In the genomic region with DNA sequence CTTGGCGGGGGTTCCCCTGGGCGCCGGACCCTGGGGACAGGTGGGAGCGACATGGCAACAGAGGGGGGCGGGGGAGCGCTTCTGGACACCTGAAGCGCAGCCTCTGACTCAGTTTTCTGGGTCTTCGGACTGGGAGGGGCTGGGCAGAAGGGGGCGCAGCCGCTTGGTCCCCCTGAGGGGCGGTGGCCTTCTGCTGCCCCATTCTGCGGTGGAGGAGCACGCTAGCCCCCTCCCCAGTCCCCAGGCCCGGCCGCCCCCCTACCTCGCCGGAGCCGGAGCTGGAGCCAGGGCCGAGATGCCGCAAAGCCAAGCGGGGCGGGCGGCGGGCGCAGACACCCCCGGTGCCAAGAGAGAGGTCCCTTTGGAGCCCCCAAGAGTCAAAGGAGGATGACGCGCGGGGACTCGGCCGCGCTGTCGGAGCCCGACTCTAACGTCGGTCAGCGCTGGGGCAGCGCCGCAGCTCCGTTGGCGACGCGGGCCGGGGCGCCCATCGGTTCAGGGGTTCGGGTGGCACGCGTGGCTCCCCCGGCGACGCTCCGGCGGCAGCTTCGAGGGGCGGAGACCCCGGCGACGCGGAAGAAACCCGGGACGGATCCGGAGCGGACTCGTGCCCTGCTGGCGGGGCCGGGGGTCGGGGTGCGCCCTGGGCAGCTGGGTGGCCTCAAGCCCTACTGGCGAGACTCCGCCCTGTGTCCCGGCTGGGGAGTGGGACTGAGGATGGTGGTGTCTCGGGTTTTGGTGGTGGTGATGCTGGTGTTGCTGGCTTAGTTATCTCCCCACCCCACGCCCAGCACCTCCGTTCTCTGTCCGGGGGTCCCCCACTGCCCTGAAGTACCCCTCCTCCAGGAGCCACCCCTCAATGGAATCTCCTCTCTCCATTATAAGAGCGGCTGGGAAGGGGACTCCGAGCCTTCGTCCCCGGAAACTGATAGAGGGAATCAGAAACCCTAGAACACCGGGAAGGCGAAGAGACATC, we compare ENCODE assay signal across 13 cellular contexts. TPM values are rescaled to one million over a fixed set of nuclear protein-coding genes. Genes with fewer than 3 reads are reported as not detected.
A peak's percentile ranks its signal among the peaks of the same experiment; 100 is the strongest.
DNase-seq lines count a peak whose midpoint lies in the region; ATAC-seq, FAIRE-seq and TF ChIP-seq lines count a peak whose summit lies in the region.
"Had no signal": no experiment of that assay in that cellular context is flagged by ENCODE, and none has a peak within 500 bp of the region (broad histone marks: within the 10 kb centered on the region; RNA-seq: fewer than 3 reads in every experiment).

A gene (minus strand): TSS at position 514 of the 976 bp plus-strand sequence. CDS start 5,486 bp downstream, outside the sequence.

- H2AFZ ChIP-seq in H1 (ENCODE audit: low read length) = peak within 1 kb of the TSS; percentile 40
- no peak within 1 kb of the TSS for H2AFZ ChIP-seq in Karpas-422 (ENCODE audit: low read length)

- H3K27me3 ChIP-seq in CD8-positive, alpha-beta T cell (ENCODE audit: insufficient read depth, low read length) = peaks cover 30% of the 10 kb centered on the region
- H3K27me3 ChIP-seq in HUES64 (ENCODE audit: insufficient read depth, low read length) (peaks cover 63% of the 10 kb centered on the region), H1 (replicated peaks in 1 of 4; ENCODE audit: control insufficient read depth in 3 of 4, extremely low read depth in 1 of 4, insufficient read depth in 3 of 4, low read length in 3 of 4) (peaks cover 25 to 59% (median 52%) of the 10 kb centered on the region in 4 experiments), Karpas-422 (ENCODE audit: low read length) (no peaks in the 10 kb centered on the region)

- no peak for ATAC-seq in CD8-positive, alpha-beta T cell

- H3K36me3 Mint-ChIP-seq in CD8-positive, alpha-beta T cell = no peaks in the 10 kb centered on the region
- no peaks in the 10 kb centered on the region for H3K36me3 Mint-ChIP-seq in neural crest cell (ENCODE audit: low read depth)
- H3K36me3 Mint-ChIP-seq in T-helper 2 cell treated with Interferon-gamma antibody and Interleukin-4, amounts not matched to agents 5 μg/mL and 100 μg/mL, for 36 hours (ENCODE audit: low read depth) = no peaks in the 10 kb centered on the region

- TF ChIP-seq CTCF in CD8-positive, alpha-beta T cell (IDR thresholded peaks at IDR 0.05) = no peak
- TF ChIP-seq CTCF in H1 (IDR thresholded peaks at IDR 0.05; ENCODE audit: control extremely low read depth in 1 of 3, insufficient read depth in 1 of 3, low read depth in 1 of 3, low read length in 3 of 3) (no peak), neural crest cell (conservative IDR thresholded peaks at IDR 0.05) (no peak)

- DNase-seq in CD8-positive, alpha-beta T cell = no peak
- DNase-seq in H1 (ENCODE audit: low read depth in 1 of 2, low spot score in 2 of 2) (peak in 1 of 2 experiments; percentile 76), neural crest cell (ENCODE audit: low read depth, low spot score) (no peak), DMS53 (lab: John Stamatoyannopoulos, UW) (no peak), Karpas-422 (no peak)
- no peak for DNase-seq in T-helper 2 cell treated with Interferon-gamma antibody and Interleukin-4, amounts not matched to agents 5 μg/mL and 100 μg/mL, for 36 hours (ENCODE audit: low spot score)
- DNase-seq: NK-92 treated with Interleukin-12 subunit alpha and Interleukin-12 subunit beta, amount 100 ng/mL, for 24 hours; stimulated activated CD4-positive, alpha-beta T cell treated with anti-CD3 and anti-CD28 coated beads, Interleukin-12 subunit alpha, Interleukin-12 subunit beta, amount 100 ng/mL, for 4 hours; stimulated activated CD8-positive, alpha-beta memory T cell treated with anti-CD3 and anti-CD28 coated beads, Interleukin-4, amount 100 ng/mL, for 48 hours; T-helper 1 cell had no signal

- peaks cover 15% of the 10 kb centered on the region for H3K4me1 Mint-ChIP-seq in CD8-positive, alpha-beta T cell (ENCODE audit: low read depth)
- H3K4me1 Mint-ChIP-seq in neural crest cell = peaks cover 14% of the 10 kb centered on the region
- peaks cover 3% of the 10 kb centered on the region for H3K4me1 Mint-ChIP-seq in T-helper 2 cell treated with Interferon-gamma antibody and Interleukin-4, amounts not matched to agents 5 μg/mL and 100 μg/mL, for 36 hours (ENCODE audit: low read depth)

- peak within 1 kb of the TSS; percentile 10; the same call in 1 of the 2 replicates for H4K8ac ChIP-seq in H1 (ENCODE audit: extremely low read depth, insufficient read depth, low read length)

- H4K20me1 ChIP-seq in H1 (replicated peaks in 1 of 2; ENCODE audit: control insufficient read depth in 1 of 2, insufficient read depth in 2 of 2, low read length in 2 of 2) (no peaks in the 10 kb centered on the region), Karpas-422 (ENCODE audit: insufficient read depth, low read depth, low read length) (no peaks in the 10 kb centered on the region)

- no peaks in the 10 kb centered on the region for H3K79me1 ChIP-seq in H1 (ENCODE audit: low read depth, low read length)

- peak within 1 kb of the TSS; percentile 98; the same call in 1 of the 2 replicates for H2BK20ac ChIP-seq in H1 (ENCODE audit: low read length)

- H2AK5ac ChIP-seq in H1 (ENCODE audit: low read depth, low read length) = no peak within 1 kb of the TSS

- 6% methylated on average over 81 of the region's 82 CpGs for WGBS in HUES64
- 15% methylated on average over 25 of the region's 82 CpGs; no CpG with 5 or more reads in 1 of the 2 experiments for WGBS in H1 (ENCODE audit: extremely low coverage in 1 of 2, insufficient coverage in 1 of 2, insufficient read length in 1 of 2, insufficient replicate concordance in 2 of 2, low coverage in 1 of 2, low lambda C conversion rate in 2 of 2, missing lambda C conversion rate in 1 of 2), 2 experiments

- no peak within 1 kb of the TSS for H4K5ac ChIP-seq in H1 (ENCODE audit: insufficient read length, low read depth, low read length)

- H3K9ac ChIP-seq in HUES64 (ENCODE audit: low read depth, low read length) (no peak within 1 kb of the TSS), H1 (replicated peaks in 1 of 4; ENCODE audit: extremely low read depth in 1 of 4, low read depth in 3 of 4, low read length in 3 of 4) (no peak within 1 kb of the TSS), Karpas-422 (ENCODE audit: low read length) (no peak within 1 kb of the TSS)

- H3K23ac ChIP-seq in H1 (ENCODE audit: insufficient read length) = no peak within 1 kb of the TSS

- H3K4me3 Mint-ChIP-seq in CD8-positive, alpha-beta T cell = peak within 1 kb of the TSS; percentile 50
- peak within 1 kb of the TSS; percentile 88 for H3K4me3 Mint-ChIP-seq in neural crest cell
- no peak within 1 kb of the TSS for H3K4me3 Mint-ChIP-seq in T-helper 2 cell treated with Interferon-gamma antibody and Interleukin-4, amounts not matched to agents 5 μg/mL and 100 μg/mL, for 36 hours

- no peak within 1 kb of the TSS for H3K27ac Mint-ChIP-seq in CD8-positive, alpha-beta T cell
- peak within 1 kb of the TSS; percentile 95 for H3K27ac Mint-ChIP-seq in neural crest cell (ENCODE audit: unreplicated experiment)
- H3K27ac Mint-ChIP-seq in T-helper 2 cell treated with Interferon-gamma antibody and Interleukin-4, amounts not matched to agents 5 μg/mL and 100 μg/mL, for 36 hours = no peak within 1 kb of the TSS

- H3K14ac ChIP-seq in H1 (ENCODE audit: insufficient read length) = no peak within 1 kb of the TSS

- peak within 1 kb of the TSS; percentile 19 for H3K56ac ChIP-seq in H1 (replicated peaks; ENCODE audit: insufficient read length, low read depth, low read length)

- no peaks in the 10 kb centered on the region for H3K9me3 Mint-ChIP-seq in CD8-positive, alpha-beta T cell
- peaks cover 4% of the 10 kb centered on the region for H3K9me3 Mint-ChIP-seq in neural crest cell
- no peaks in the 10 kb centered on the region for H3K9me3 Mint-ChIP-seq in T-helper 2 cell treated with Interferon-gamma antibody and Interleukin-4, amounts not matched to agents 5 μg/mL and 100 μg/mL, for 36 hours

- TF ChIP-seq POLR2A in H1 (IDR thresholded peaks at IDR 0.05; ENCODE audit: control extremely low read depth in 1 of 2, low read depth in 2 of 2, low read length in 2 of 2) = no peak

- H3K27ac ChIP-seq in CD8-positive, alpha-beta T cell (ENCODE audit: low read depth, low read length) = no peak within 1 kb of the TSS
- H3K27ac ChIP-seq in HUES64 (ENCODE audit: low read depth, low read length) = no peak within 1 kb of the TSS
- H3K27ac ChIP-seq in H1 (ENCODE audit: low read depth, low read length) = no peak within 1 kb of the TSS
- H3K27ac ChIP-seq in Karpas-422 (ENCODE audit: low read length) = no peak within 1 kb of the TSS

- no peak within 1 kb of the TSS for H2BK120ac ChIP-seq in H1 (replicated peaks; ENCODE audit: low read depth, low read length)

- no peak within 1 kb of the TSS for H3K4ac ChIP-seq in H1 (replicated peaks; ENCODE audit: insufficient read length, low read depth, low read length)

- H4K91ac ChIP-seq in H1 (replicated peaks; ENCODE audit: insufficient read length, low read length) = peak within 1 kb of the TSS; percentile 44

- intact Hi-C loops in CD8-positive, alpha-beta T cell (cut with DNase I, micrococcal nuclease) = loop anchor here in 1 of 2 experiments (10.0 kb wide), 1 partner anchor 285 kb away; a partner anchor contains a TSS

- POLR2A ChIA-PET in CD8-positive, alpha-beta T cell (lab: Charles Lee) = interaction anchor here (0.7 kb wide), 1 partner anchor 12 kb away, joined by 3 read pairs; no protein-coding TSS in a partner anchor
- POLR2A ChIA-PET in H1 (lab: Charles Lee; ENCODE audit: partially characterized antibody) = interaction anchor here (1.0 to 1.3 kb wide), 2 partner anchors 19 to 20 kb away, joined by 3 to 4 read pairs; no protein-coding TSS in a partner anchor

- peak within 1 kb of the TSS; percentile 39; the same call in 1 of the 2 replicates for H2BK5ac ChIP-seq in H1 (ENCODE audit: low read depth, low read length)

- no peaks in the 10 kb centered on the region for H3K79me2 ChIP-seq in H1 (ENCODE audit: control insufficient read depth in 1 of 2, insufficient read depth in 2 of 2, low read length in 2 of 2)
- no peaks in the 10 kb centered on the region for H3K79me2 ChIP-seq in Karpas-422 (ENCODE audit: low read length)

- H3K36me3 ChIP-seq in CD8-positive, alpha-beta T cell (ENCODE audit: insufficient read depth, low read length) = no peaks in the 10 kb centered on the region
- H3K36me3 ChIP-seq in HUES64 (ENCODE audit: insufficient read depth, low read length) (no peaks in the 10 kb centered on the region), H1 (ENCODE audit: control insufficient read depth in 2 of 4, insufficient read depth in 4 of 4, low read length in 3 of 4) (no peaks in the 10 kb centered on the region), Karpas-422 (ENCODE audit: insufficient read depth, low read length) (no peaks in the 10 kb centered on the region)

- H3K4me2 ChIP-seq in H1 (ENCODE audit: insufficient read depth in 1 of 2, low read depth in 2 of 2, low read length in 2 of 2) (peak within 1 kb of the TSS; percentile 90), Karpas-422 (ENCODE audit: low read depth, low read length, poor library complexity, severe bottlenecking) (no peak within 1 kb of the TSS)

- H3K4me1 ChIP-seq in CD8-positive, alpha-beta T cell (ENCODE audit: insufficient read depth, low read length) = peaks cover 11% of the 10 kb centered on the region
- peaks cover 4% of the 10 kb centered on the region; the same call in 1 of the 2 replicates for H3K4me1 ChIP-seq in HUES64 (ENCODE audit: insufficient read depth, low read length)
- peaks cover 0 to 7% (median 3%) of the 10 kb centered on the region in 4 experiments; a peak in 6 of 7 replicates for H3K4me1 ChIP-seq in H1 (replicated peaks in 1 of 4; ENCODE audit: control insufficient read depth in 3 of 4, insufficient read depth in 4 of 4, low read length in 3 of 4)
- H3K4me1 ChIP-seq in Karpas-422 (ENCODE audit: low read length) = peaks cover 7% of the 10 kb centered on the region

- FAIRE-seq in H1 (lab: Jason Lieb, UNC) = no peak
- FAIRE-seq: endometrium had no signal

- H3K23me2 ChIP-seq in H1 (ENCODE audit: low read depth, low read length) = peaks cover 17% of the 10 kb centered on the region; the same call in 1 of the 2 replicates

- H3K4me3 ChIP-seq in CD8-positive, alpha-beta T cell (ENCODE audit: low read depth, low read length) = no peak within 1 kb of the TSS
- peak within 1 kb of the TSS; percentile 58 for H3K4me3 ChIP-seq in HUES64 (ENCODE audit: low read length)
- H3K4me3 ChIP-seq in H1 (ENCODE audit: extremely low read depth in 1 of 4, insufficient read depth in 2 of 4, low read depth in 3 of 4, low read length in 4 of 4) = peak within 1 kb of the TSS; percentile 63 to 77 (median 68)
- H3K4me3 ChIP-seq in Karpas-422 (ENCODE audit: low read length) = no peak within 1 kb of the TSS

- TF ChIP-seq RAD21 in H1 (IDR thresholded peaks at IDR 0.05 in 1 of 2, conservative IDR thresholded peaks at IDR 0.05 in 1 of 2; ENCODE audit: low read depth in 2 of 2, low read length in 2 of 2) = no peak

- peak within 1 kb of the TSS; percentile 48 for H3K18ac ChIP-seq in H1 (ENCODE audit: extremely low read depth, low read length)

- no peaks in the 10 kb centered on the region for H3K9me3 ChIP-seq in CD8-positive, alpha-beta T cell (ENCODE audit: low read length)
- H3K9me3 ChIP-seq in HUES64 (ENCODE audit: insufficient read depth, low read depth, low read length) (no peaks in the 10 kb centered on the region), H1 (ENCODE audit: insufficient read depth in 2 of 2, low read depth in 1 of 2, low read length in 1 of 2) (no peaks in the 10 kb centered on the region), Karpas-422 (ENCODE audit: low read length) (no peaks in the 10 kb centered on the region)

- no peak for TF ChIP-seq EP300 in H1 (IDR thresholded peaks at IDR 0.05; ENCODE audit: borderline replicate concordance in 1 of 2, low read depth in 2 of 2, low read length in 2 of 2)

- peak within 1 kb of the TSS; percentile 55; the same call in 1 of the 2 replicates for H2BK12ac ChIP-seq in H1 (ENCODE audit: low read depth, low read length)

- H2BK15ac ChIP-seq in H1 (ENCODE audit: low read length) = peak within 1 kb of the TSS; percentile 18; the same call in 1 of the 2 replicates

- H3K9me2 ChIP-seq in Karpas-422 (replicated peaks; ENCODE audit: insufficient read depth, low read length) = no peaks in the 10 kb centered on the region

- CTCF ChIA-PET in CD8-positive, alpha-beta T cell (lab: Charles Lee) = interaction anchor here (1.2 to 1.7 kb wide), 2 partner anchors 12 to 103 kb away, joined by 3 to 5 read pairs; no protein-coding TSS in a partner anchor
- CTCF ChIA-PET in H1 (lab: Charles Lee; ENCODE audit: partially characterized antibody) = interaction anchor here (0.7 to 1.2 kb wide), 4 partner anchors 9 to 36 kb away, joined by 3 to 8 read pairs (median 6); no protein-coding TSS in a partner anchor

- peaks cover 62% of the 10 kb centered on the region for H3K27me3 Mint-ChIP-seq in CD8-positive, alpha-beta T cell (ENCODE audit: low read depth)
- peaks cover 69% of the 10 kb centered on the region for H3K27me3 Mint-ChIP-seq in neural crest cell (ENCODE audit: low read depth)
- peaks cover 67% of the 10 kb centered on the region for H3K27me3 Mint-ChIP-seq in T-helper 2 cell treated with Interferon-gamma antibody and Interleukin-4, amounts not matched to agents 5 μg/mL and 100 μg/mL, for 36 hours (ENCODE audit: low read depth)

RNA-seq across cellular contexts. Expression of the gene that starts here (rescaled TPM):
- total RNA-seq in CD8-positive, alpha-beta T cell = not detected
- not detected for polyA plus RNA-seq in HUES64 (2013, experiment 1 of 2)
- polyA plus RNA-seq in HUES64 (2013, experiment 2 of 2) = 0.32 TPM
- total RNA-seq in H1 (2021; fragmentation: NEBNext Ultra II Directional; extraction: Animal tissue kit (Norgen Biotek cat#: 25700)) = 0.84 and 1.0 TPM in 2 replicates
- 0.26 and 0.47 TPM in 2 replicates for polyA plus RNA-seq in H1 (2011; rRNA removed)
- 1.1 TPM for polyA plus RNA-seq in H1 (2011; cell fraction: cytosol; rRNA removed)
- 1.7 TPM for polyA plus RNA-seq in H1 (2011; cell fraction: nucleus; rRNA removed)
- 0.62 to 1.2 TPM (median 0.80 TPM) in 4 replicates for polyA plus RNA-seq in H1 (2012, experiment 1 of 2)
- 0.59 TPM for polyA plus RNA-seq in H1 (2012, experiment 2 of 2)
- polyA plus RNA-seq in H1 (2013, experiment 1 of 2) = 0.55 TPM
- 0.37 TPM for polyA plus RNA-seq in H1 (2013, experiment 2 of 2)
- 0.16 TPM in 1 of 2 replicates, not detected in the other for polyA minus RNA-seq in H1 (2011; rRNA and poly(A)+ RNA removed)
- not detected for polyA minus RNA-seq in H1 (2011; cell fraction: cytosol; rRNA and poly(A)+ RNA removed)
- 1.00 TPM for polyA minus RNA-seq in H1 (2011; cell fraction: nucleus; rRNA and poly(A)+ RNA removed)
- total RNA-seq in neural crest cell = 0.70 and 1.7 TPM in 2 replicates
- total RNA-seq in Karpas-422 (2014; rRNA removed; shearing (Covaris generic); ENCODE audit: low replicate concordance) = not detected in 2 replicates
- total RNA-seq: activated CD8-positive, alpha-beta memory T cell treated with anti-CD3 and anti-CD28 coated beads for 36 hours had no signal

Comparison
In these comparisons a context has a peak if more than half of its experiments do, and no peak if none do; other contexts are left out.
1. H3K4me3 ChIP-seq: peak in HUES64 (single experiment) and H1 (4 of 4); none in CD8-positive, alpha-beta T cell (single experiment) and Karpas-422 (single experiment).